In genomic region chr1:25206201-25206600, GRCh38 we compare ENCODE assay signal across 24 cellular contexts.
"Had no signal": no experiment of that assay in that cellular context is flagged by ENCODE, and none has a peak within 500 bp of the region (broad histone marks: within the 10 kb centered on the region; RNA-seq: fewer than 3 reads in every experiment).

No MANE protein-coding gene starts in this region.

- H3K4me3 Mint-ChIP-seq: activated naive CD4-positive, alpha-beta T cell treated with anti-CD3 and anti-CD28 coated beads, Interleukin-2, amount 10 ng/mL, durations not matched to agents 7 days and 5 days; nephron; stimulated activated memory B cell treated with anti-CD40 and anti-IgM and Interleukin-4, amounts not matched to agents 10 μg/mL and 1 μg/mL and 100 μg/mL, for 72 hours; stimulated activated naive CD8-positive, alpha-beta T cell treated with anti-CD3 and anti-CD28 coated beads, Interleukin-15, amount 100 ng/mL, for 72 hours; type B pancreatic cell had no signal

- H3K36me3 ChIP-seq: breast epithelium, gastroesophageal sphincter, left ventricle myocardium inferior, right lobe of liver, vagina had no signal

- H3K9me3 ChIP-seq: breast epithelium, gastroesophageal sphincter, left ventricle myocardium inferior, right lobe of liver, vagina had no signal

- H3K4me3 ChIP-seq: breast epithelium, gastroesophageal sphincter, hepatocyte, left ventricle myocardium inferior, lung, right lobe of liver, vagina had no signal

- H3K36me3 Mint-ChIP-seq: activated naive CD4-positive, alpha-beta T cell treated with anti-CD3 and anti-CD28 coated beads, Interleukin-2, amount 10 ng/mL, durations not matched to agents 7 days and 5 days; stimulated activated memory B cell treated with anti-CD40 and anti-IgM and Interleukin-4, amounts not matched to agents 10 μg/mL and 1 μg/mL and 100 μg/mL, for 72 hours; type B pancreatic cell had no signal

- DNase-seq: activated CD4-positive, alpha-beta T cell treated with anti-CD3 and anti-CD28 coated beads for 4 hours; activated CD4-positive, alpha-beta T cell treated with anti-CD3 and anti-CD28 coated beads, Interleukin-2, amount 50 U/mL, for 4 hours; activated gamma-delta T cell; activated naive CD4-positive, alpha-beta T cell treated with anti-CD3 and anti-CD28 coated beads, Interleukin-2, amount 10 ng/mL, durations not matched to agents 7 days and 5 days; activated T-cell treated with anti-CD3 and anti-CD28 coated beads, Interleukin-2, amount 50 U/mL, for 1 hour; amygdala; central memory CD4-positive, alpha-beta T cell; islet precursor cell; left ventricle myocardium inferior; right lobe of liver; small intestine; stimulated activated CD4-positive, alpha-beta T cell treated with anti-CD3 and anti-CD28 coated beads, Interleukin-4, amount 100 ng/mL, for 4 hours; stimulated activated CD8-positive, alpha-beta memory T cell treated with anti-CD3 and anti-CD28 coated beads, Interleukin-4, amount 100 ng/mL, for 48 hours; stimulated activated naive CD8-positive, alpha-beta T cell treated with anti-CD3 and anti-CD28 coated beads, Interleukin-15, amount 100 ng/mL, for 72 hours; substantia nigra had no signal

- H3K9me3 Mint-ChIP-seq: activated naive CD4-positive, alpha-beta T cell treated with anti-CD3 and anti-CD28 coated beads, Interleukin-2, amount 10 ng/mL, durations not matched to agents 7 days and 5 days; nephron; stimulated activated memory B cell treated with anti-CD40 and anti-IgM and Interleukin-4, amounts not matched to agents 10 μg/mL and 1 μg/mL and 100 μg/mL, for 72 hours; stimulated activated naive CD8-positive, alpha-beta T cell treated with anti-CD3 and anti-CD28 coated beads, Interleukin-15, amount 100 ng/mL, for 72 hours; type B pancreatic cell had no signal

- H3K27ac Mint-ChIP-seq: activated naive CD4-positive, alpha-beta T cell treated with anti-CD3 and anti-CD28 coated beads, Interleukin-2, amount 10 ng/mL, durations not matched to agents 7 days and 5 days; stimulated activated memory B cell treated with anti-CD40 and anti-IgM and Interleukin-4, amounts not matched to agents 10 μg/mL and 1 μg/mL and 100 μg/mL, for 72 hours; stimulated activated naive CD8-positive, alpha-beta T cell treated with anti-CD3 and anti-CD28 coated beads, Interleukin-15, amount 100 ng/mL, for 72 hours; type B pancreatic cell had no signal

- H3K4me1 Mint-ChIP-seq: activated naive CD4-positive, alpha-beta T cell treated with anti-CD3 and anti-CD28 coated beads, Interleukin-2, amount 10 ng/mL, durations not matched to agents 7 days and 5 days; stimulated activated memory B cell treated with anti-CD40 and anti-IgM and Interleukin-4, amounts not matched to agents 10 μg/mL and 1 μg/mL and 100 μg/mL, for 72 hours; stimulated activated naive CD8-positive, alpha-beta T cell treated with anti-CD3 and anti-CD28 coated beads, Interleukin-15, amount 100 ng/mL, for 72 hours had no signal

- H3K27ac ChIP-seq: breast epithelium, gastroesophageal sphincter, hepatocyte, left ventricle myocardium inferior, right lobe of liver, vagina, VCaP had no signal

- ATAC-seq: gastroesophageal sphincter; right lobe of liver; stimulated activated memory B cell treated with anti-CD40 and anti-IgM and Interleukin-4, amounts not matched to agents 10 μg/mL and 1 μg/mL and 100 μg/mL, for 72 hours; stimulated activated naive CD8-positive, alpha-beta T cell treated with anti-CD3 and anti-CD28 coated beads, Interleukin-15, amount 100 ng/mL, for 72 hours had no signal
